In genomic region chr6:32971581-32972352, GRCh38 we compare ENCODE assay signal across 8 cellular contexts. TPM values are rescaled to one million over a fixed set of nuclear protein-coding genes. Genes with fewer than 3 reads are reported as not detected.
DNase-seq lines count a peak whose midpoint lies in the region; ATAC-seq and TF ChIP-seq lines count a peak whose summit lies in the region.

No MANE protein-coding gene starts in this region.

- H3K9me3 ChIP-seq in gastroesophageal sphincter (no peaks in the 10 kb centered on the region), neutrophil (no peaks in the 10 kb centered on the region)

- TF ChIP-seq EP300 in gastroesophageal sphincter (IDR thresholded peaks at IDR 0.05) = no peak

- TF ChIP-seq POLR2A in NB4 (IDR thresholded peaks at IDR 0.05; ENCODE audit: extremely low read depth, insufficient read length) (peak; percentile 99), gastroesophageal sphincter (IDR thresholded peaks at IDR 0.05) (peak; percentile 99 to 100)

- H3K4me1 ChIP-seq in gastroesophageal sphincter = peaks cover 2 to 42% (median 15%) of the 10 kb centered on the region in 3 donors
- peaks cover 58 to 65% of the 10 kb centered on the region in 2 experiments for H3K4me1 ChIP-seq in neutrophil (ENCODE audit: control insufficient read depth in 1 of 2, insufficient read depth in 1 of 2, low read depth in 1 of 2, low read length in 1 of 2)

- H3K27ac ChIP-seq in gastroesophageal sphincter (peak overlapping the region; percentile 94 to 100 (median 98)), neutrophil (peak overlapping the region; percentile 100), substantia nigra (ENCODE audit: low read depth, low read length, poor library complexity, severe bottlenecking) (peak overlapping the region; percentile 100)

- WGBS in gastroesophageal sphincter (ENCODE audit: low coverage in 1 of 2), 2 donors = no CpG with 5 or more reads among the region's 58 CpGs

- H3K4me3 ChIP-seq in GM08714 (ENCODE audit: low read length) (peak overlapping the region; percentile 99), NB4 (ENCODE audit: low read depth, low read length) (peak overlapping the region; percentile 99), gastroesophageal sphincter (peak overlapping the region; percentile 91 to 97), neutrophil (ENCODE audit: low read depth in 1 of 2, low read length in 1 of 2) (peak overlapping the region; percentile 96 to 97)

- peak; percentile 100 for DNase-seq in NB4 (ENCODE audit: low read depth)
- DNase-seq in SK-N-DZ (ENCODE audit: low spot score) = peak; percentile 100
- DNase-seq in activated naive CD4-positive, alpha-beta T cell treated with anti-CD3 and anti-CD28 coated beads, Interleukin-2, amount 50 U/mL, for 16 hours = peak; percentile 98
- peak; percentile 82 to 100 (median 99) for DNase-seq in substantia nigra (lab: John Stamatoyannopoulos, UW)

- H3K27me3 ChIP-seq in gastroesophageal sphincter = no peaks in the 10 kb centered on the region
- no peaks in the 10 kb centered on the region for H3K27me3 ChIP-seq in neutrophil

- H3K36me3 ChIP-seq in gastroesophageal sphincter = peaks cover 4 to 39% of the 10 kb centered on the region in 2 donors
- peaks cover 32% of the 10 kb centered on the region for H3K36me3 ChIP-seq in neutrophil

- no peak for TF ChIP-seq CTCF in NB4 (IDR thresholded peaks at IDR 0.05; ENCODE audit: low read depth, low read length)
- peak in 3 of 4 experiments; percentile 11 to 41 (median 39) for TF ChIP-seq CTCF in gastroesophageal sphincter (IDR thresholded peaks at IDR 0.05)
- TF ChIP-seq CTCF in neutrophil (IDR thresholded peaks at IDR 0.05) = peak; percentile 74

- ATAC-seq in HG02571 (IDR thresholded peaks at IDR 0.05; ENCODE audit: unreplicated experiment) = peak; percentile 39
- ATAC-seq in gastroesophageal sphincter = peak; percentile 77

RNA-seq across cellular contexts. Expression of gene BRD2, which starts 3.4 kb away (rescaled TPM):
- 136 and 160 TPM in 2 replicates for polyA plus RNA-seq in SK-N-DZ (2014; cell fraction: cytosol; rRNA removed)
- polyA plus RNA-seq in SK-N-DZ (2014; cell fraction: nucleus; rRNA removed) = 287 and 301 TPM in 2 replicates
- 100 to 1,000 TPM; 107 to 154 (median 124) TPM for total RNA-seq in gastroesophageal sphincter

RNA-seq across cellular contexts. Expression of gene HLA-DMA, which starts 18.9 kb away (rescaled TPM):
- polyA plus RNA-seq in SK-N-DZ (2014; cell fraction: cytosol; rRNA removed) = 1.9 and 3.1 TPM in 2 replicates
- polyA plus RNA-seq in SK-N-DZ (2014; cell fraction: nucleus; rRNA removed) = 0.62 and 5.1 TPM in 2 replicates
- total RNA-seq in gastroesophageal sphincter = 10 to 100 TPM in 2 of 4 donors, 1 to 10 TPM in 2; 5.8 to 43.8 (median 15.8) TPM

RNA-seq across cellular contexts. Expression of gene HLA-DMB, which starts 30.9 kb away (rescaled TPM):
- polyA plus RNA-seq in SK-N-DZ (2014; cell fraction: cytosol; rRNA removed) = not detected in 2 replicates
- polyA plus RNA-seq in SK-N-DZ (2014; cell fraction: nucleus; rRNA removed) = 0.24 TPM in 1 of 2 replicates, not detected in the other
- 10 to 100 TPM in 2 of 4 donors, 1 to 10 TPM in 2; 7.3 to 26.0 (median 11.6) TPM for total RNA-seq in gastroesophageal sphincter

RNA-seq across cellular contexts. Expression of gene HLA-DOA, which starts 37.6 kb away (rescaled TPM):
- 0.02 TPM in 1 of 2 replicates, not detected in the other for polyA plus RNA-seq in SK-N-DZ (2014; cell fraction: cytosol; rRNA removed)
- 0.08 TPM in 1 of 2 replicates, not detected in the other for polyA plus RNA-seq in SK-N-DZ (2014; cell fraction: nucleus; rRNA removed)
- 1 to 10 TPM; 1.1 to 4.4 (median 1.8) TPM for total RNA-seq in gastroesophageal sphincter

Comparison
In these comparisons a context has a peak if more than half of its experiments do, and no peak if none do; other contexts are left out.
1. Peak in every context shown above with its lines: DNase-seq, ATAC-seq, H3K4me3 ChIP-seq and H3K27ac ChIP-seq.